Comparison of ENCODE assay signal across 15 cellular contexts in the genomic region with DNA sequence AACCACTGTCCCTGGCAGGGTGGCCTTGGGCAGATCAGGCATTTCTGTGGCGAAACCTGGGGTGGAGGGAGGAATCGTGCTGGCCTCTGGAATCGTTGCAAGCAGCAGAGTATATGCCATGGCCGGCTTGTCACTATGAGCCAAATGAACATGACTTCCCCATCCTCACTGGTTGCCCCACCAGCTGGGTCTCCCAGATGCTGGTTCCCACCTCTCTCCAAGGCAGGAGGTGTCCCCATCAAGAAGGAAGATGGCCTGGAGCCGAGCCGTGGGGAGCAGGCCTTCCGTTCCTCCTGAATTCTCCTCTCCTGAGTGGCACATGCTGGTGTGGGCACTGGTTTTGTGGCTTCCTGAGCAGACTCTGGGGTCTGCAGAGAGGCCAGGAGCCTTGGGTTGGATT.
DNase-seq lines count a peak whose midpoint lies in the region; ATAC-seq and TF ChIP-seq lines count a peak whose summit lies in the region.
"Had no signal": no experiment of that assay in that cellular context is flagged by ENCODE, and none has a peak within 500 bp of the region (broad histone marks: within the 10 kb centered on the region; RNA-seq: fewer than 3 reads in every experiment).

No MANE protein-coding gene starts in this region.

- H3K4me3 ChIP-seq in right atrium auricular region = no peak overlapping the region
- H3K4me3 ChIP-seq in aorta (ENCODE audit: low read length in 2 of 2) = no peak overlapping the region

- no peak for TF ChIP-seq CTCF in right atrium auricular region (IDR thresholded peaks at IDR 0.05)
- no peak for TF ChIP-seq CTCF in chondrocyte (IDR thresholded peaks at IDR 0.05)

- no peak overlapping the region for H3K27ac ChIP-seq in right atrium auricular region
- H3K27ac ChIP-seq in aorta (ENCODE audit: low read depth in 1 of 2, low read length in 2 of 2) = no peak overlapping the region

- no peak overlapping the region for H3K27ac Mint-ChIP-seq in chondrocyte (ENCODE audit: unreplicated experiment)
- H3K27ac Mint-ChIP-seq: B cell; CD4-positive, alpha-beta memory T cell; H9 had no signal

- H3K36me3 ChIP-seq in right atrium auricular region (no peaks in the 10 kb centered on the region), aorta (ENCODE audit: control insufficient read depth in 1 of 2, insufficient read depth in 2 of 2, low read length in 1 of 2) (no peaks in the 10 kb centered on the region)

- H3K4me1 ChIP-seq in right atrium auricular region (no peaks in the 10 kb centered on the region), aorta (ENCODE audit: control insufficient read depth in 1 of 2, insufficient read depth in 2 of 2, low read length in 2 of 2) (peaks cover 0 to 4% of the 10 kb centered on the region in 2 donors)

- peaks cover 34% of the 10 kb centered on the region for H3K9me3 Mint-ChIP-seq in chondrocyte (ENCODE audit: low read depth)

- no peaks in the 10 kb centered on the region for H3K27me3 ChIP-seq in right atrium auricular region
- H3K27me3 ChIP-seq in aorta (ENCODE audit: control insufficient read depth in 1 of 2, insufficient read depth in 2 of 2, low read length in 1 of 2) = no peaks in the 10 kb centered on the region

- no peaks in the 10 kb centered on the region for H3K4me1 Mint-ChIP-seq in chondrocyte (ENCODE audit: low read depth)
- H3K4me1 Mint-ChIP-seq: CD4-positive, alpha-beta memory T cell; H9 had no signal

- H3K4me3 Mint-ChIP-seq in chondrocyte (ENCODE audit: unreplicated experiment) = no peak overlapping the region
- H3K4me3 Mint-ChIP-seq: B cell; CD4-positive, alpha-beta memory T cell; H9 had no signal

- intact Hi-C loops in left ventricle myocardium superior (cut with micrococcal nuclease) = no loop called here
- intact Hi-C loops in posterior vena cava (cut with DNase I) = no loop called here
- intact Hi-C loops in aorta (cut with DNase I) = no loop called here

- no peaks in the 10 kb centered on the region for H3K27me3 Mint-ChIP-seq in chondrocyte (ENCODE audit: low read depth)
- H3K27me3 Mint-ChIP-seq: B cell had no signal

- DNase-seq in left ventricle myocardium superior (peak; percentile 3), right atrium auricular region (ENCODE audit: low spot score) (no peak), chondrocyte (ENCODE audit: low spot score) (peak; percentile 78), posterior vena cava (ENCODE audit: low spot score) (peak; percentile 56), aorta (peak; percentile 26 to 41), NCI-H774 (lab: John Stamatoyannopoulos, UW) (no peak)
- DNase-seq: C1 segment of cervical spinal cord; CD4-positive, alpha-beta memory T cell; DMS153; DMS79 treated with DMSO at 0.1 percent for 48 hours; EL; GOT3; H9 had no signal

- WGBS in aorta, 2 donors = 94 to 96% methylated on average over 7 of the region's 7 CpGs

- no peaks in the 10 kb centered on the region for H3K36me3 Mint-ChIP-seq in chondrocyte (ENCODE audit: low read depth)

- ATAC-seq in left ventricle myocardium superior = no peak
- no peak for ATAC-seq in aorta (ENCODE audit: low FRiP score)
- ATAC-seq in HG02588 (IDR thresholded peaks at IDR 0.05; ENCODE audit: unreplicated experiment) = no peak

- peaks cover 4 to 30% of the 10 kb centered on the region in 2 donors for H3K9me3 ChIP-seq in right atrium auricular region
- H3K9me3 ChIP-seq in aorta (ENCODE audit: control insufficient read depth, low read length) = no peaks in the 10 kb centered on the region

Comparison
In these comparisons a context has a peak if more than half of its experiments do, and no peak if none do; other contexts are left out.
1. DNase-seq: peak in left ventricle myocardium superior (single experiment), chondrocyte (single experiment), posterior vena cava (single experiment) and aorta (2 of 2); none in right atrium auricular region (single experiment) and NCI-H774 (single experiment).